In genomic region chr7:92623544-92623943, GRCh38 we compare ENCODE assay signal across 20 cellular contexts. TPM values are rescaled to one million over a fixed set of nuclear protein-coding genes. Genes with fewer than 3 reads are reported as not detected.
DNase-seq lines count a peak whose midpoint lies in the region; ATAC-seq and TF ChIP-seq lines count a peak whose summit lies in the region.
"Had no signal": no experiment of that assay in that cellular context is flagged by ENCODE, and none has a peak within 500 bp of the region (broad histone marks: within the 10 kb centered on the region; RNA-seq: fewer than 3 reads in every experiment).

No MANE protein-coding gene starts in this region.

- intact Hi-C loops in IMR-90 (cut with micrococcal nuclease): loop anchor here (5.0 kb wide), 3 partner anchors 129 to 604 kb away; partner anchors contain the start of gene HEPACAM2

- peak overlapping the region; percentile 29; the same call in 1 of the 2 replicates for H3K18ac ChIP-seq in IMR-90 (ENCODE audit: low read depth, low read length)

- no peak for TF ChIP-seq POLR2A in IMR-90 (IDR thresholded peaks at IDR 0.05; ENCODE audit: low read depth, low read length)

- H2BK15ac ChIP-seq in IMR-90 (ENCODE audit: low read depth, low read length): no peak overlapping the region

- no peak overlapping the region for H3K9ac ChIP-seq in IMR-90 (ENCODE audit: low read depth, low read length)

- no peak for ATAC-seq in IMR-90 (ENCODE audit: low read depth)
- ATAC-seq: left lobe of liver had no signal

- peaks cover 7% of the 10 kb centered on the region for H3K4me1 ChIP-seq in IMR-90 (ENCODE audit: control insufficient read depth, insufficient read depth, low read length)
- peaks cover 45% of the 10 kb centered on the region for H3K4me1 ChIP-seq in SJCRH30
- H3K4me1 ChIP-seq: testis had no signal

- no peak overlapping the region for H3K14ac ChIP-seq in IMR-90 (replicated peaks; ENCODE audit: low read depth, low read length)

- H3K9me1 ChIP-seq in IMR-90 (ENCODE audit: insufficient read depth, low read length): peaks cover 6% of the 10 kb centered on the region

- no peak overlapping the region for H4K5ac ChIP-seq in IMR-90 (ENCODE audit: low read depth, low read length)

- no peak overlapping the region for H2AK5ac ChIP-seq in IMR-90 (ENCODE audit: low read depth, low read length)

- H3K79me1 ChIP-seq in IMR-90 (ENCODE audit: low read depth in 1 of 2, low read length in 2 of 2): peaks cover 34 to 63% of the 10 kb centered on the region in 2 experiments

- H3K4me1 Mint-ChIP-seq in activated T-cell treated with anti-CD3 and anti-CD28 coated beads, Interleukin-2, amount 50 U/mL, for 24 hours (ENCODE audit: low read depth): peaks cover 76% of the 10 kb centered on the region

- dilution Hi-C loops in IMR-90 (cut with HindIII; ENCODE audit: low sequenced_read_pairs, unreplicated experiment): no loop called here

- H3K27ac Mint-ChIP-seq in activated T-cell treated with anti-CD3 and anti-CD28 coated beads, Interleukin-2, amount 50 U/mL, for 24 hours: peak overlapping the region; percentile 91

- H3K27ac ChIP-seq in IMR-90 (ENCODE audit: insufficient read depth, low read length) (no peak overlapping the region), SJCRH30 (peak overlapping the region; percentile 51; the same call in 1 of the 2 replicates)
- H3K27ac ChIP-seq: esophagus muscularis mucosa, testis had no signal

- H3K27me3 Mint-ChIP-seq in activated T-cell treated with anti-CD3 and anti-CD28 coated beads, Interleukin-2, amount 50 U/mL, for 24 hours: no peaks in the 10 kb centered on the region

- H3K9me3 ChIP-seq in IMR-90 (ENCODE audit: control insufficient read depth, insufficient read depth, low read length) (no peaks in the 10 kb centered on the region; the same call in 1 of the 2 replicates), SJCRH30 (replicated peaks) (no peaks in the 10 kb centered on the region)
- H3K9me3 ChIP-seq: esophagus muscularis mucosa, MG63, testis had no signal

- peaks cover 14% of the 10 kb centered on the region; the same call in 1 of the 2 replicates for H4K20me1 ChIP-seq in IMR-90 (ENCODE audit: insufficient read depth, low read length)

- H4K8ac ChIP-seq in IMR-90 (ENCODE audit: low read depth in 2 of 2, low read length in 2 of 2): no peak overlapping the region

- WGBS in IMR-90 (ENCODE audit: extremely low coverage in 2 of 2, insufficient read length in 1 of 2), 2 experiments: no CpG with 5 or more reads among the region's 1 CpG

- no peak overlapping the region for H4K91ac ChIP-seq in IMR-90 (ENCODE audit: insufficient read depth, low read depth, low read length)

- H3K27me3 ChIP-seq in IMR-90 (ENCODE audit: control insufficient read depth, insufficient read depth, low read length) (no peaks in the 10 kb centered on the region), SJCRH30 (no peaks in the 10 kb centered on the region)
- H3K27me3 ChIP-seq: esophagus muscularis mucosa, MG63, testis had no signal

- no peak for DNase-seq in activated T-cell treated with anti-CD3 and anti-CD28 coated beads, Interleukin-2, amount 50 U/mL, for 24 hours
- DNase-seq in activated T-cell treated with anti-CD3 and anti-CD28 coated beads for 4 hours (no peak), IMR-90 (no peak), SJCRH30 (peak in 1 of 2 experiments; percentile 59), left kidney (ENCODE audit: low read depth, low spot score) (peak; percentile 41), middle frontal gyrus (ENCODE audit: extremely low spot score, low spot score) (no peak), islet precursor cell (no peak)
- DNase-seq: activated effector memory CD4-positive, alpha-beta T cell treated with Interleukin-2 at 50 U/mL for 16 hours; aorta; cerebellar nuclear complex; effector memory CD4-positive, alpha-beta T cell; HCEC 1CT; MG63; NCI-H1930; NCI-H526; retina; SIG-M5; testis had no signal

- H2BK20ac ChIP-seq in IMR-90 (ENCODE audit: low read depth, low read length): no peak overlapping the region

- no peak overlapping the region for H3K23ac ChIP-seq in IMR-90 (ENCODE audit: low read depth, low read length)

- H3K36me3 Mint-ChIP-seq in activated T-cell treated with anti-CD3 and anti-CD28 coated beads, Interleukin-2, amount 50 U/mL, for 24 hours (ENCODE audit: low read depth): peaks cover 84% of the 10 kb centered on the region

- H2BK120ac ChIP-seq in IMR-90 (ENCODE audit: low read depth, low read length): no peak overlapping the region

- peaks cover 8% of the 10 kb centered on the region for H3K9me3 Mint-ChIP-seq in activated T-cell treated with anti-CD3 and anti-CD28 coated beads, Interleukin-2, amount 50 U/mL, for 24 hours

- H3K4me2 ChIP-seq in IMR-90 (ENCODE audit: low read depth, low read length): no peak overlapping the region

- H3K36me3 ChIP-seq in IMR-90 (ENCODE audit: control insufficient read depth, insufficient read depth, low read length) (peaks cover 6% of the 10 kb centered on the region), SJCRH30 (peaks cover 54% of the 10 kb centered on the region)
- H3K36me3 ChIP-seq: esophagus muscularis mucosa had no signal

- H2AK9ac ChIP-seq in IMR-90 (replicated peaks; ENCODE audit: low read depth, low read length, poor library complexity): no peak overlapping the region

- POLR2A ChIA-PET in IMR-90 (lab: Charles Lee; ENCODE audit: unreplicated experiment): no interaction called here

- no TSS peak for BruUV-seq in IMR-90 (replicated peaks; lab: Mats Ljungman, UMichigan)

- in situ Hi-C loops in IMR-90 (cut with MboI; ENCODE audit: low sequenced_read_pairs): loop anchor here (5.0 kb wide), 3 partner anchors 74 to 429 kb away; no protein-coding TSS in a partner anchor

- H2BK5ac ChIP-seq in IMR-90 (ENCODE audit: low read depth, low read length, poor library complexity, severe bottlenecking): peak overlapping the region; percentile 23

- H3K4ac ChIP-seq in IMR-90 (ENCODE audit: low read depth, low read length): no peak overlapping the region

- CTCF ChIA-PET in IMR-90 (lab: Yijun Ruan, JAX): no interaction called here

- H3K4me3 ChIP-seq in IMR-90 (ENCODE audit: insufficient read depth, low read depth, low read length): no peak overlapping the region
- no peak overlapping the region for H3K4me3 ChIP-seq in SJCRH30
- H3K4me3 ChIP-seq: esophagus muscularis mucosa, MG63, testis had no signal

- no peak overlapping the region for H2AFZ ChIP-seq in IMR-90 (replicated peaks; ENCODE audit: low read length, poor library complexity)

- no peak for TF ChIP-seq CTCF in IMR-90 (conservative IDR thresholded peaks at IDR 0.05; ENCODE audit: low read depth, low read length)

- H3K4me3 Mint-ChIP-seq in activated T-cell treated with anti-CD3 and anti-CD28 coated beads, Interleukin-2, amount 50 U/mL, for 24 hours: no peak overlapping the region

- H3K56ac ChIP-seq in IMR-90 (ENCODE audit: extremely low read depth, insufficient read depth, low read length): no peak overlapping the region

- TF ChIP-seq RAD21 in IMR-90 (IDR thresholded peaks at IDR 0.05; ENCODE audit: low read length): no peak

TF ChIP-seq in IMR-90, 13 proteins besides CTCF, POLR2A, EP300 and RAD21:
- TF ChIP-seq MAFK (IDR thresholded peaks at IDR 0.05; ENCODE audit: low read depth, low read length) (no peak), USF2 (IDR thresholded peaks at IDR 0.05; ENCODE audit: low read depth, low read length) (no peak), MAZ (IDR thresholded peaks at IDR 0.05; ENCODE audit: borderline replicate concordance, low read depth, low read length) (no peak), RCOR1 (IDR thresholded peaks at IDR 0.05; ENCODE audit: insufficient replicate concordance, low read length) (no peak), ELK1 (IDR thresholded peaks at IDR 0.05; ENCODE audit: borderline replicate concordance, low read depth, low read length) (no peak), CHD1 (IDR thresholded peaks at IDR 0.05; ENCODE audit: low read depth, low read length) (no peak), SMC3 (IDR thresholded peaks at IDR 0.05; ENCODE audit: low read depth, low read length) (no peak), NFE2L2 (IDR thresholded peaks at IDR 0.05; ENCODE audit: low read depth, low read length) (no peak), FOS (IDR thresholded peaks at IDR 0.05; ENCODE audit: low read depth, low read length) (no peak), CEBPB (IDR thresholded peaks at IDR 0.05; ENCODE audit: low read depth, low read length) (no peak), RFX5 (IDR thresholded peaks at IDR 0.05; ENCODE audit: low read depth, low read length) (no peak), MXI1 (IDR thresholded peaks at IDR 0.05; ENCODE audit: borderline replicate concordance, low read depth, low read length) (no peak), BHLHE40 (IDR thresholded peaks at IDR 0.05; ENCODE audit: low read depth, low read length) (no peak)

RNA-seq across cellular contexts. Expression of gene FAM133B, which starts 33.4 kb away (rescaled TPM):
- 5.4 and 16.4 TPM in 2 replicates for total RNA-seq in IMR-90 (2012; rRNA removed)
- 9.5 and 10.6 TPM in 2 replicates for polyA plus RNA-seq in IMR-90 (2012; rRNA removed)
- 1.3 and 2.1 TPM in 2 replicates for polyA plus RNA-seq in IMR-90 (2012; cell fraction: cytosol; rRNA removed)
- 2.5 and 20.4 TPM in 2 replicates for polyA plus RNA-seq in IMR-90 (2012; cell fraction: nucleus; rRNA removed; ENCODE audit: low replicate concordance)
- total RNA-seq in SJCRH30 (2014; rRNA removed; shearing (Covaris generic)): 50.2 and 66.6 TPM in 2 replicates
